Comparison of ENCODE assay signal across 8 cellular contexts in the genomic region with DNA sequence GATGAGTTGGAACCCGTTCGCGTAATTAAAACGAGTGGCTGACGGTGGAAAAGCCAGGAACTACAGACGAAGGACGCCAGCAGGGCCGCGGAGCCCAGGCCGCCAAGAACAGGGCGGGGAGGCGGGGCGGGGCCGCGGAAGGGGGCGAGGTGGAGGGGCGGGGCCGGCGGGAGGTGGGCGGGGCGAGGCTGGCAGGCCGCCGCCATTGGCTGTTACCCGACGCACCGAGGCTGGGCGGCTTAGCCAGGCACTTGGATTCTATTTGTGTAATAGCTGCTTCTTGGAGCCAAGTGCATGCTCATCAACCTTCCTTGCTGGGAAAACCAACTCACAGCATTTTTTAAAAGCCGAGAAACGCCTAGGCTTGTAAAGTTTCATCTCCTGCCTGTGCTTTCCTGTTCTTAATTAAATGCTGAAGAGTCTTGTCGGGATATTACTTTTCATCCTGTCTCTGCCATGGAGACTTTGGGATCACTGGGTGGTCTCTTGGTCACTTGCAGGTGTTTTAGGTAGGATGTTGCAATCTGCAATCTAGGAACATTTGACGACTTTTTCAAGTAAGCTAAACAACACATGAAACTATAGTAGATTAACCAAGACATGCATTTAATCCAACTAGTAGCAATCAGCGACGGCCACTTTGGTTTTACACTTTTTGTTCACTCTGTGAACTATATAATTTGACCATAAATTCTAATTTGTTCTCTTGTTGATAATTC.
DNase-seq lines count a peak whose midpoint lies in the region; ATAC-seq and TF ChIP-seq lines count a peak whose summit lies in the region.

No MANE protein-coding gene starts in this region.

- POLR2A ChIA-PET in Caco-2 (lab: Charles Lee): no interaction called here
- POLR2A ChIA-PET in PC-3 (lab: Charles Lee; ENCODE audit: unreplicated experiment): no interaction called here

- H3K4me1 ChIP-seq in Caco-2 (peaks cover 10% of the 10 kb centered on the region), PC-3 (ENCODE audit: insufficient read depth, low read length) (peaks cover 8% of the 10 kb centered on the region), mucosa of descending colon (ENCODE audit: low read depth) (peaks cover 12% of the 10 kb centered on the region)

- peaks cover 16% of the 10 kb centered on the region for H3K4me1 Mint-ChIP-seq in Caco-2 (ENCODE audit: low read depth, unreplicated experiment)

- H3K4me3 Mint-ChIP-seq in Caco-2 (ENCODE audit: unreplicated experiment): peak overlapping the region; percentile 88

- peak overlapping the region; percentile 74 for H3K4me3 ChIP-seq in Caco-2 (ENCODE audit: low read depth, low read length)
- H3K4me3 ChIP-seq in PC-3 (ENCODE audit: low read length): peak overlapping the region; percentile 92
- peak overlapping the region; percentile 39 for H3K4me3 ChIP-seq in mucosa of descending colon

- CTCF ChIA-PET in Caco-2 (lab: Charles Lee) (no interaction called here), PC-3 (lab: Charles Lee) (interaction anchor here (0.6 to 0.7 kb wide), 2 partner anchors 158 to 225 kb away, joined by 3 read pairs; no protein-coding TSS in a partner anchor)

- ATAC-seq in GM21528 (IDR thresholded peaks at IDR 0.05; ENCODE audit: low FRiP score, unreplicated experiment) (peak; percentile 59), PC-3 (peak; percentile 67), mucosa of descending colon (peak; percentile 91)

- H3K9ac ChIP-seq in PC-3 (ENCODE audit: low read length): peak overlapping the region; percentile 96

- peak overlapping the region; percentile 97 for H3K4me2 ChIP-seq in PC-3 (ENCODE audit: low read length)

- H3K9me3 ChIP-seq in Caco-2 (no peaks in the 10 kb centered on the region), PC-3 (ENCODE audit: low read length) (no peaks in the 10 kb centered on the region), mucosa of descending colon (no peaks in the 10 kb centered on the region)

- H3K9me2 ChIP-seq in PC-3 (replicated peaks; ENCODE audit: low read length): no peaks in the 10 kb centered on the region

- intact Hi-C loops in Caco-2 (cut with micrococcal nuclease; ENCODE audit: unreplicated experiment) (loop anchor here (1.0 to 10.0 kb wide), 4 partner anchors 15 to 457 kb away; no protein-coding TSS in a partner anchor), PC-3 (cut with micrococcal nuclease) (no loop called here), mucosa of descending colon (cut with DNase I, micrococcal nuclease) (no loop called here)

- peaks cover 6% of the 10 kb centered on the region for H3K36me3 Mint-ChIP-seq in Caco-2 (ENCODE audit: insufficient read depth, unreplicated experiment)

- no peaks in the 10 kb centered on the region for H4K20me1 ChIP-seq in PC-3 (ENCODE audit: low read length)

- BruUV-seq in Caco-2 (replicated peaks; lab: Mats Ljungman, UMichigan): TSS peak; percentile 52
- BruUV-seq in PC-3 (replicated peaks; lab: Mats Ljungman, UMichigan): TSS peak; percentile 50

- TF ChIP-seq CTCF in Caco-2 (IDR thresholded peaks at IDR 0.05; ENCODE audit: insufficient read depth in 1 of 2, low read depth in 1 of 2, low read length in 1 of 2, severe bottlenecking in 1 of 2, unreplicated experiment in 1 of 2) (no peak), PC-3 (conservative IDR thresholded peaks at IDR 0.05; ENCODE audit: low read depth, low read length) (no peak), mucosa of descending colon (IDR thresholded peaks at IDR 0.05) (no peak)

- peak overlapping the region; percentile 90 for H3K27ac ChIP-seq in PC-3 (ENCODE audit: low read length)
- H3K27ac ChIP-seq in epithelial cell of prostate: peak overlapping the region; percentile 96

- no peaks in the 10 kb centered on the region for H3K27me3 ChIP-seq in Caco-2 (replicated peaks; ENCODE audit: control insufficient read depth, insufficient read depth, low read length)
- no peaks in the 10 kb centered on the region for H3K27me3 ChIP-seq in PC-3 (ENCODE audit: low read length)

- H3K36me3 ChIP-seq in Caco-2 (ENCODE audit: control insufficient read depth, insufficient read depth, low read length) (no peaks in the 10 kb centered on the region), PC-3 (ENCODE audit: low read depth, low read length) (no peaks in the 10 kb centered on the region), mucosa of descending colon (ENCODE audit: low read depth) (peaks cover 6% of the 10 kb centered on the region)

- no peaks in the 10 kb centered on the region for H3F3A ChIP-seq in PC-3 (ENCODE audit: low read length, unreplicated experiment)

- peaks cover 62% of the 10 kb centered on the region for H3K79me2 ChIP-seq in PC-3 (ENCODE audit: low read length)

- no peaks in the 10 kb centered on the region for H3K27me3 Mint-ChIP-seq in Caco-2 (ENCODE audit: insufficient read depth, unreplicated experiment)

- peak; percentile 79 to 80 for DNase-seq in Caco-2
- peak; percentile 80 for DNase-seq in HuH-7.5 (ENCODE audit: low spot score)
- DNase-seq in PC-3: peak; percentile 74
- peak; percentile 87 for DNase-seq in activated T-cell treated with anti-CD3 and anti-CD28 coated beads, Interleukin-2, amount 50 U/mL, for 1 hour
- no peak for DNase-seq in epithelial cell of prostate (ENCODE audit: low read depth, low spot score)
- DNase-seq in mucosa of descending colon: peak; percentile 90 to 93 (median 90)
- peak; percentile 78 for DNase-seq in stimulated activated CD8-positive, alpha-beta memory T cell treated with anti-CD3 and anti-CD28 coated beads, Interleukin-4, amount 100 ng/mL, for 24 hours (ENCODE audit: low read depth)

- peak overlapping the region; percentile 94 for H3K27ac Mint-ChIP-seq in Caco-2 (ENCODE audit: unreplicated experiment)

- peak overlapping the region; percentile 98 for H2AFZ ChIP-seq in PC-3 (ENCODE audit: low read length)

- H3K9me3 Mint-ChIP-seq in Caco-2 (ENCODE audit: unreplicated experiment): no peaks in the 10 kb centered on the region

Comparison
In these comparisons a context has a peak if more than half of its experiments do, and no peak if none do; other contexts are left out.
1. H3K4me3 ChIP-seq: peak in every context shown above with its lines; median percentile 92 in PC-3; 74 in Caco-2; 39 in mucosa of descending colon.